ENCODE assay signal across 15 cellular contexts in the genomic region with DNA sequence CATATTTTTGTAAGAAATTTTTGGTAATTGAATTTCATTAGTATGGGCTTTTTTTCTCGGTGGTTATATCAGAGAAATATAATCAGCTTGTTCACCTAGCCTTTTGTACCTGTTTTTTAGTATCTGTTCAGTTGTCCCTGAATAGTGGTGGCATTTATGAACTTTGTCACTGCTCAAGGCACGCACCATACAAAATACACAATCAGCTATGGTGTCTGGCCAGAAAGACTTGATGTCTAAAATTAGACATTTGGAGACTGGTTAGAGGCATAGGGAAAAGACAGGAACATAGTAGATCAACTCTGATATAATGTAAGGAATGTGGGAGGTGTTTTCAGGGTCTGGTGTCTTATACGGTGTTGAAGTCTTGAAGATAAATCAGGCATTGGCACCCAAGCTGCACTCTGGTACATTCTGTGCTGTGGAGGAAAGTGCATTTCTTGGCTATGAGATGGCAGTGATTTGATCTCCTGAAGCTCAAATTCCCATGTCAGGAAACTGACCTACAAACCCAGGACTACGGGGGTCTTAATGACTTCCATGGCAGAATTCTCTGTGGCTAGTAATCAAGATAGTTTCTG. TPM values are rescaled to one million over a fixed set of nuclear protein-coding genes. Genes with fewer than 3 reads are reported as not detected.
"Had no signal": no experiment of that assay in that cellular context is flagged by ENCODE, and none has a peak within 500 bp of the region (broad histone marks: within the 10 kb centered on the region; RNA-seq: fewer than 3 reads in every experiment).

No MANE protein-coding gene starts in this region.

- DNase-seq: activated CD4-positive, alpha-beta T cell treated with anti-CD3 and anti-CD28 coated beads, Interleukin-2, amount 10 ng/mL, durations not matched to agents 7 days and 5 days; activated CD8-positive, alpha-beta memory T cell treated with anti-CD3 and anti-CD28 coated beads, Interleukin-2, amount 50 U/mL, for 48 hours; activated naive CD8-positive, alpha-beta T cell treated with anti-CD3 and anti-CD28 coated beads for 36 hours; head of caudate nucleus; left lung; mesenchymal stem cell; natural killer cell; posterior cingulate gyrus; SHP77; stimulated activated CD4-positive, alpha-beta T cell treated with anti-CD3 and anti-CD28 coated beads, Interleukin-12 subunit alpha, Interleukin-12 subunit beta, amount 100 ng/mL, for 4 hours; stimulated activated CD4-positive, alpha-beta T cell treated with anti-CD3 and anti-CD28 coated beads, Interleukin-2, amount 100 ng/mL, for 24 hours; T-helper 2 cell had no signal

- ATAC-seq: left lung; natural killer cell; stimulated activated effector memory CD8-positive, alpha-beta T cell treated with anti-CD3 and anti-CD28 coated beads, Interleukin-12 subunit alpha, Interleukin-12 subunit beta, amount 100 ng/mL, for 72 hours had no signal

- H3K4me1 ChIP-seq: left lung had no signal

- H3K36me3 ChIP-seq: left lung had no signal

- H3K9me3 ChIP-seq: left lung had no signal

- H3K4me3 ChIP-seq: left lung had no signal

- H3K27ac ChIP-seq: left lung had no signal

- H3K27me3 ChIP-seq: left lung had no signal

RNA-seq across cellular contexts. Expression of gene ART3, which starts 3.6 kb away (rescaled TPM):
- total RNA-seq: activated CD4-positive, alpha-beta T cell treated with anti-CD3 and anti-CD28 coated beads, Interleukin-2, amount 10 ng/mL, durations not matched to agents 7 days and 5 days; fibroblast of villous mesenchyme; left lung; natural killer cell; ureter had no signal

RNA-seq across cellular contexts. Expression of gene CXCL11, which starts 42.3 kb away (rescaled TPM):
- total RNA-seq: activated CD4-positive, alpha-beta T cell treated with anti-CD3 and anti-CD28 coated beads, Interleukin-2, amount 10 ng/mL, durations not matched to agents 7 days and 5 days; fibroblast of villous mesenchyme; natural killer cell had no signal

RNA-seq across cellular contexts. Expression of gene CXCL10, which starts 54.8 kb away (rescaled TPM):
- total RNA-seq: natural killer cell had no signal
